ENCODE assay signal across 9 cellular contexts in genomic region chr18:3998698-3999333, GRCh38.
DNase-seq lines count a peak whose midpoint lies in the region; ATAC-seq, FAIRE-seq and TF ChIP-seq lines count a peak whose summit lies in the region.
"Had no signal": no experiment of that assay in that cellular context is flagged by ENCODE, and none has a peak within 500 bp of the region (broad histone marks: within the 10 kb centered on the region; RNA-seq: fewer than 3 reads in every experiment).

No MANE protein-coding gene starts in this region.

- H3K27me3 ChIP-seq in DND-41 (ENCODE audit: insufficient read depth, low read length, poor library complexity): peaks cover 6% of the 10 kb centered on the region
- no peaks in the 10 kb centered on the region for H3K27me3 ChIP-seq in foreskin keratinocyte

- no peaks in the 10 kb centered on the region for H3K9me3 ChIP-seq in DND-41 (ENCODE audit: insufficient read depth, low read length, severe bottlenecking)

- H3K27ac ChIP-seq in DND-41 (ENCODE audit: low read length) (no peak overlapping the region), foreskin keratinocyte (no peak overlapping the region)

- H2AFZ ChIP-seq in DND-41 (ENCODE audit: low read depth, low read length): no peak overlapping the region

- ATAC-seq in DND-41 (ENCODE audit: insufficient read depth, low read depth) (no peak), SK-N-SH treated with all-trans-retinoic acid at 6 μM for 48 hours (peak; percentile 51; the same call in 1 of the 3 replicates), foreskin keratinocyte (peak; percentile 53), HG03354 (IDR thresholded peaks at IDR 0.05; ENCODE audit: poor library complexity, severe bottlenecking, unreplicated experiment) (no peak)

- H3K79me2 ChIP-seq in DND-41 (ENCODE audit: insufficient read depth, low read length): no peaks in the 10 kb centered on the region

- no peak for FAIRE-seq in GM12892 (lab: Jason Lieb, UNC)

- no peaks in the 10 kb centered on the region for H4K20me1 ChIP-seq in DND-41 (ENCODE audit: insufficient read depth, low read length)

- no peak overlapping the region for H3K9ac ChIP-seq in DND-41 (ENCODE audit: low read depth, low read length)

- H3K36me3 ChIP-seq in DND-41 (ENCODE audit: insufficient read depth, low read length): no peaks in the 10 kb centered on the region

- H3K4me2 ChIP-seq in DND-41 (ENCODE audit: insufficient read depth, low read length): no peak overlapping the region

- no peak for TF ChIP-seq POLR2A in GM12892 (IDR thresholded peaks at IDR 0.05; ENCODE audit: low read depth, low read length)

- no peak overlapping the region for H3K4me3 ChIP-seq in DND-41 (ENCODE audit: low read depth in 1 of 2, low read length in 2 of 2)
- no peak overlapping the region for H3K4me3 ChIP-seq in HFF-Myc (replicated peaks; ENCODE audit: low read depth, low read length)

- peak; percentile 50 for TF ChIP-seq CTCF in DND-41 (IDR thresholded peaks at IDR 0.05; ENCODE audit: borderline replicate concordance, extremely low read depth, low read length, poor library complexity, severe bottlenecking)
- peak; percentile 68 for TF ChIP-seq CTCF in HFF-Myc (IDR thresholded peaks at IDR 0.05; ENCODE audit: low read depth, low read length, missing control alignments)
- TF ChIP-seq CTCF in foreskin keratinocyte (conservative IDR thresholded peaks at IDR 0.05): peak; percentile 91

- DNase-seq in DND-41 (no peak), HFF-Myc (ENCODE audit: extremely low read depth, low read depth) (no peak), foreskin keratinocyte (peak in 1 of 2 donors; percentile 20), superior temporal gyrus (ENCODE audit: extremely low spot score) (peak; percentile 77), GM12892 (ENCODE audit: insufficient read length) (no peak)
- no peak for DNase-seq in stimulated activated CD8-positive, alpha-beta memory T cell treated with anti-CD3 and anti-CD28 coated beads, Interleukin-4, amount 100 ng/mL, for 48 hours
- DNase-seq: activated B cell treated with CpG ODN at 0.5 μM for 24 hours had no signal

- H3K4me1 ChIP-seq in DND-41 (ENCODE audit: insufficient read depth, low read length) (no peaks in the 10 kb centered on the region), foreskin keratinocyte (no peaks in the 10 kb centered on the region)

TF ChIP-seq in SK-N-SH treated with all-trans-retinoic acid at 6 μM for 48 hours, 23 proteins besides CTCF, POLR2A, EP300 and RAD21:
- TF ChIP-seq TSHZ2 (CRISPR knock-in tag; IDR thresholded peaks at IDR 0.05) (no peak), ZNF565 (CRISPR knock-in tag; conservative IDR thresholded peaks at IDR 0.05; ENCODE audit: low read depth) (no peak), ZC3H10 (CRISPR knock-in tag; IDR thresholded peaks at IDR 0.05) (no peak), SNAI2 (CRISPR knock-in tag; IDR thresholded peaks at IDR 0.05) (no peak), ZNF70 (CRISPR knock-in tag; IDR thresholded peaks at IDR 0.05) (no peak), POU6F1 (CRISPR knock-in tag; IDR thresholded peaks at IDR 0.05; ENCODE audit: borderline replicate concordance, low read depth) (no peak), PATZ1 (CRISPR knock-in tag; IDR thresholded peaks at IDR 0.05; ENCODE audit: borderline replicate concordance) (no peak), RARB (CRISPR knock-in tag; IDR thresholded peaks at IDR 0.05) (no peak), ESRRG (CRISPR knock-in tag; IDR thresholded peaks at IDR 0.05) (no peak), PPARA (CRISPR knock-in tag; IDR thresholded peaks at IDR 0.05; ENCODE audit: borderline replicate concordance) (no peak), TOX (CRISPR knock-in tag; IDR thresholded peaks at IDR 0.05; ENCODE audit: borderline replicate concordance) (no peak), ZFP30 (CRISPR knock-in tag; IDR thresholded peaks at IDR 0.05) (no peak), CSDC2 (CRISPR knock-in tag; IDR thresholded peaks at IDR 0.05) (no peak), ZNF8 (CRISPR knock-in tag; IDR thresholded peaks at IDR 0.05) (no peak), ISL1 (CRISPR knock-in tag; IDR thresholded peaks at IDR 0.05) (no peak), ZFP3 (CRISPR knock-in tag; IDR thresholded peaks at IDR 0.05) (no peak)

Comparison
In these comparisons a context has a peak if more than half of its experiments do, and no peak if none do; other contexts are left out.
1. ATAC-seq: peak in SK-N-SH treated with all-trans-retinoic acid at 6 μM for 48 hours (single experiment) and foreskin keratinocyte (single experiment); none in DND-41 (single experiment) and HG03354 (single experiment).
2. Peak in every context shown above with its lines, with median percentiles within 50 percentile points of each other: CTCF ChIP-seq.